In the genomic region with DNA sequence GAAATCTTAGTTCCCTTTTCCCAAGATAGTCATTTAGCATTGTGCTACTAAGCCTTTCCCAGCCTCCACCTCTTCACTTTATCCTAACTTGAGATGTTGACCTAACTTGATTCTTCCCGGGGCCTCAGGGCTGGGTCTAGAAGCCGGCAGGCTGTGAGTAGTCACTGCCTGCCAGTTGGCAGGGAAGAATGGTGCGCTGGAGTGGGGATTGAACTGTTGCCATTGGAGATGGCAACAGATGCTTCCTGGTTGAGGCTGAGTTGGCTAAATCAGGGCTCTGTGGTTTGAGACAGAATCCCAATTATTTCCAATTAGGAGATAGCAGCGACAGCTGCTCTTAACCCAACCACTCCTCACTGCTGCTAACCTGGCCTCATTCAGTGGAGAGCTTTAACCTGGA, we compare ENCODE assay signal across 11 cellular contexts.
DNase-seq lines count a peak whose midpoint lies in the region; ATAC-seq lines count a peak whose summit lies in the region.
"Had no signal": no experiment of that assay in that cellular context is flagged by ENCODE, and none has a peak within 500 bp of the region (broad histone marks: within the 10 kb centered on the region; RNA-seq: fewer than 3 reads in every experiment).

No MANE protein-coding gene starts in this region.

- H3K4me1 ChIP-seq in esophagus (ENCODE audit: control insufficient read depth in 2 of 2, insufficient read depth in 2 of 2, low read length in 1 of 2) (no peaks in the 10 kb centered on the region), muscle layer of colon (ENCODE audit: insufficient read depth, low read length) (peaks cover 24% of the 10 kb centered on the region), aorta (ENCODE audit: control insufficient read depth in 1 of 2, insufficient read depth in 2 of 2, low read length in 2 of 2) (peaks cover 0 to 6% of the 10 kb centered on the region in 2 donors)

- WGBS in esophagus, 2 donors, result 22 to 46% methylated on average over 4 of the region's 4 CpGs
- 3 to 4% methylated on average over 4 of the region's 4 CpGs for WGBS in aorta, 2 donors

- H3K27ac ChIP-seq in esophagus (ENCODE audit: low read depth in 2 of 2, low read length in 1 of 2), result peak overlapping the region; percentile 40 to 72
- H3K27ac ChIP-seq in muscle layer of colon (ENCODE audit: low read depth, low read length), result peak overlapping the region; percentile 60
- peak overlapping the region; percentile 92 to 98 for H3K27ac ChIP-seq in aorta (ENCODE audit: low read depth in 1 of 2, low read length in 2 of 2)

- H3K27me3 ChIP-seq in esophagus (ENCODE audit: control insufficient read depth in 1 of 2, insufficient read depth in 2 of 2, low read length in 2 of 2), result no peaks in the 10 kb centered on the region
- H3K27me3 ChIP-seq in muscle layer of colon (ENCODE audit: control insufficient read depth in 1 of 2, insufficient read depth in 2 of 2, low read length in 2 of 2), result no peaks in the 10 kb centered on the region
- no peaks in the 10 kb centered on the region for H3K27me3 ChIP-seq in aorta (ENCODE audit: control insufficient read depth in 1 of 2, insufficient read depth in 2 of 2, low read length in 1 of 2)

- intact Hi-C loops in aorta (cut with DNase I), result loop anchor here (2.0 kb wide), 2 partner anchors 21 to 97 kb away; no protein-coding TSS in a partner anchor

- H3K36me3 ChIP-seq in esophagus (ENCODE audit: control insufficient read depth in 2 of 2, insufficient read depth in 2 of 2, low read length in 1 of 2) (no peaks in the 10 kb centered on the region), muscle layer of colon (ENCODE audit: insufficient read depth, low read length) (no peaks in the 10 kb centered on the region), aorta (ENCODE audit: control insufficient read depth in 1 of 2, insufficient read depth in 2 of 2, low read length in 1 of 2) (no peaks in the 10 kb centered on the region)

- no peaks in the 10 kb centered on the region for H3K9me3 ChIP-seq in esophagus (ENCODE audit: control insufficient read depth in 2 of 2, insufficient read depth in 1 of 2, low read depth in 1 of 2, low read length in 1 of 2)
- H3K9me3 ChIP-seq in muscle layer of colon (ENCODE audit: low read length), result no peaks in the 10 kb centered on the region
- no peaks in the 10 kb centered on the region for H3K9me3 ChIP-seq in aorta (ENCODE audit: control insufficient read depth, low read length)

- H3K9ac ChIP-seq in muscle layer of colon (ENCODE audit: low read length), result no peak overlapping the region

- DNase-seq in NCI-H82 (lab: John Stamatoyannopoulos, UW), result peak; percentile 3
- no peak for DNase-seq in NCI-H82 treated with DMSO at 0.1 percent for 48 hours (lab: John Stamatoyannopoulos, UW; ENCODE audit: unreplicated experiment)
- DNase-seq in aorta, result peak; percentile 80
- DNase-seq in activated naive CD4-positive, alpha-beta T cell treated with anti-CD3 and anti-CD28 coated beads, Interleukin-2, amount 50 U/mL, for 16 hours, result no peak
- DNase-seq in NCI-H187 treated with DMSO at 0.1 percent for 48 hours (lab: John Stamatoyannopoulos, UW), result no peak
- DNase-seq: activated CD4-positive, alpha-beta T cell treated with anti-CD3 and anti-CD28 coated beads for 4 hours; OCI-M1 had no signal

- ATAC-seq in aorta (ENCODE audit: low FRiP score) (peak; percentile 88), HG02938 (IDR thresholded peaks at IDR 0.05; ENCODE audit: unreplicated experiment) (no peak)
- ATAC-seq: HCT116 had no signal

- H3K4me3 ChIP-seq in esophagus (ENCODE audit: low read depth in 1 of 2, low read length in 2 of 2), result no peak overlapping the region
- no peak overlapping the region for H3K4me3 ChIP-seq in muscle layer of colon (ENCODE audit: low read depth in 1 of 2, low read length in 2 of 2)
- no peak overlapping the region for H3K4me3 ChIP-seq in aorta (ENCODE audit: low read length in 2 of 2)

Comparison
In these comparisons a context has a peak if more than half of its experiments do, and no peak if none do; other contexts are left out.
1. DNase-seq: peak in NCI-H82 (single experiment) and aorta (2 of 2); none in NCI-H82 treated with DMSO at 0.1 percent for 48 hours (single experiment), activated naive CD4-positive, alpha-beta T cell treated with anti-CD3 and anti-CD28 coated beads, Interleukin-2, amount 50 U/mL, for 16 hours (single experiment) and NCI-H187 treated with DMSO at 0.1 percent for 48 hours (single experiment).
2. Peak in every context shown above with its lines, with median percentiles within 50 percentile points of each other: H3K27ac ChIP-seq.